Comparison of ENCODE assay signal across 9 cellular contexts in genomic region chr6:3260296-3260695, GRCh38. TPM values are rescaled to one million over a fixed set of nuclear protein-coding genes. Genes with fewer than 3 reads are reported as not detected.
DNase-seq lines count a peak whose midpoint lies in the region; ATAC-seq and TF ChIP-seq lines count a peak whose summit lies in the region.
"Had no signal": no experiment of that assay in that cellular context is flagged by ENCODE, and none has a peak within 500 bp of the region (broad histone marks: within the 10 kb centered on the region; RNA-seq: fewer than 3 reads in every experiment).

No MANE protein-coding gene starts in this region.

- H3K9me3 Mint-ChIP-seq in activated CD4-positive, alpha-beta memory T cell treated with anti-CD3 and anti-CD28 coated beads, Interleukin-2, amount 10 ng/mL, durations not matched to agents 7 days and 5 days = no peaks in the 10 kb centered on the region

- peaks cover 4% of the 10 kb centered on the region for H3K36me3 Mint-ChIP-seq in activated CD4-positive, alpha-beta memory T cell treated with anti-CD3 and anti-CD28 coated beads, Interleukin-2, amount 10 ng/mL, durations not matched to agents 7 days and 5 days (ENCODE audit: low read depth)

- peak overlapping the region; percentile 56 for H3K4me3 Mint-ChIP-seq in activated CD4-positive, alpha-beta memory T cell treated with anti-CD3 and anti-CD28 coated beads, Interleukin-2, amount 10 ng/mL, durations not matched to agents 7 days and 5 days

- H3K27ac ChIP-seq in left ventricle myocardium inferior (replicated peaks) (no peak overlapping the region), hepatocyte (no peak overlapping the region), tibial artery (no peak overlapping the region)

- no peaks in the 10 kb centered on the region for H4K20me1 ChIP-seq in hepatocyte (ENCODE audit: insufficient read depth, poor library complexity, severe bottlenecking)

- no peak overlapping the region for H2AFZ ChIP-seq in hepatocyte

- 81% methylated on average over 13 of the region's 14 CpGs for WGBS in hepatocyte (ENCODE audit: low lambda C conversion rate, missing lambda C conversion rate)

- CTCF ChIA-PET in activated CD4-positive, alpha-beta memory T cell treated with anti-CD3 and anti-CD28 coated beads, Interleukin-2, amount 10 ng/mL, durations not matched to agents 7 days and 5 days (lab: Charles Lee) = interaction anchor here (0.6 to 3.9 kb wide), 8 partner anchors 9 to 403 kb away, joined by 3 to 24 read pairs (median 4); partner anchors contain the start of gene TUBB2A

- H3K27me3 Mint-ChIP-seq in activated CD4-positive, alpha-beta memory T cell treated with anti-CD3 and anti-CD28 coated beads, Interleukin-2, amount 10 ng/mL, durations not matched to agents 7 days and 5 days = peaks cover 10% of the 10 kb centered on the region

- H3K79me2 ChIP-seq in hepatocyte = peaks cover 40% of the 10 kb centered on the region

- no peak for ATAC-seq in HG02884 (IDR thresholded peaks at IDR 0.05; ENCODE audit: unreplicated experiment)

- H3K9me2 ChIP-seq in hepatocyte (replicated peaks; ENCODE audit: insufficient read depth) = no peaks in the 10 kb centered on the region

- H3K27me3 ChIP-seq in left ventricle myocardium inferior (ENCODE audit: low read depth) (no peaks in the 10 kb centered on the region), hepatocyte (no peaks in the 10 kb centered on the region), tibial artery (no peaks in the 10 kb centered on the region)

- H3K4me2 ChIP-seq in hepatocyte = peak overlapping the region; percentile 81

- DNase-seq in left ventricle myocardium inferior = no peak
- DNase-seq in cardiac septum (ENCODE audit: low spot score) = no peak
- DNase-seq in activated CD4-positive, alpha-beta memory T cell treated with anti-CD3 and anti-CD28 coated beads, Interleukin-2, amount 10 ng/mL, durations not matched to agents 7 days and 5 days = no peak
- no peak for DNase-seq in hepatocyte (ENCODE audit: low spot score)
- DNase-seq in tibial artery = no peak
- DNase-seq in GM20000 (ENCODE audit: low spot score) = no peak
- no peak for DNase-seq in NCI-H146 (lab: John Stamatoyannopoulos, UW)

- intact Hi-C loops in left ventricle myocardium inferior (cut with micrococcal nuclease) (no loop called here), cardiac septum (cut with DNase I) (no loop called here), tibial artery (cut with DNase I; ENCODE audit: low total_unique reads) (no loop called here)

- POLR2A ChIA-PET in activated CD4-positive, alpha-beta memory T cell treated with anti-CD3 and anti-CD28 coated beads, Interleukin-2, amount 10 ng/mL, durations not matched to agents 7 days and 5 days (lab: Charles Lee) = interaction anchor here (0.7 to 2.0 kb wide), 5 partner anchors 29 to 162 kb away, joined by 3 to 8 read pairs (median 4); no protein-coding TSS in a partner anchor

- peaks cover 60% of the 10 kb centered on the region for H3K4me1 ChIP-seq in left ventricle myocardium inferior
- H3K4me1 ChIP-seq in hepatocyte (ENCODE audit: insufficient read depth) = peaks cover 10% of the 10 kb centered on the region
- peaks cover 2 to 37% (median 22%) of the 10 kb centered on the region in 4 donors for H3K4me1 ChIP-seq in tibial artery

- no peak for TF ChIP-seq CTCF in left ventricle myocardium inferior (IDR thresholded peaks at IDR 0.05; ENCODE audit: borderline replicate concordance)
- no peak for TF ChIP-seq CTCF in hepatocyte (IDR thresholded peaks at IDR 0.05; ENCODE audit: poor library complexity)
- TF ChIP-seq CTCF in tibial artery (IDR thresholded peaks at IDR 0.05) = no peak
- TF ChIP-seq CTCF in GM20000 (IDR thresholded peaks at IDR 0.05; ENCODE audit: extremely low read depth, missing control alignments) = no peak

- peaks cover 18% of the 10 kb centered on the region for H3K36me3 ChIP-seq in left ventricle myocardium inferior
- no peaks in the 10 kb centered on the region for H3K36me3 ChIP-seq in hepatocyte (replicated peaks; ENCODE audit: insufficient read depth, low read depth)
- peaks cover 10 to 18% (median 18%) of the 10 kb centered on the region in 3 donors for H3K36me3 ChIP-seq in tibial artery

- peaks cover 42% of the 10 kb centered on the region for H3K4me1 Mint-ChIP-seq in activated CD4-positive, alpha-beta memory T cell treated with anti-CD3 and anti-CD28 coated beads, Interleukin-2, amount 10 ng/mL, durations not matched to agents 7 days and 5 days

- no peak overlapping the region for H3K27ac Mint-ChIP-seq in activated CD4-positive, alpha-beta memory T cell treated with anti-CD3 and anti-CD28 coated beads, Interleukin-2, amount 10 ng/mL, durations not matched to agents 7 days and 5 days

- H3K4me3 ChIP-seq in left ventricle myocardium inferior (peak overlapping the region; percentile 93), hepatocyte (no peak overlapping the region), tibial artery (peak overlapping the region; percentile 90 to 98)

- H3K9me3 ChIP-seq in left ventricle myocardium inferior (replicated peaks) (no peaks in the 10 kb centered on the region), hepatocyte (ENCODE audit: low read depth) (no peaks in the 10 kb centered on the region), tibial artery (no peaks in the 10 kb centered on the region)

RNA-seq across cellular contexts. Expression of gene PSMG4, which starts 1.5 kb away (rescaled TPM):
- 11.2 TPM for total RNA-seq in left ventricle myocardium inferior
- 8.8 TPM for total RNA-seq in cardiac septum
- 10 to 100 TPM; 19.8 to 21.4 TPM for total RNA-seq in activated CD4-positive, alpha-beta memory T cell treated with anti-CD3 and anti-CD28 coated beads, Interleukin-2, amount 10 ng/mL, durations not matched to agents 7 days and 5 days
- 8.1 and 15.5 TPM in 2 replicates for total RNA-seq in hepatocyte
- 26.4 and 28.1 TPM in 2 replicates for polyA plus RNA-seq in hepatocyte

RNA-seq across cellular contexts. Expression of gene TUBB2B, which starts 32.8 kb away (rescaled TPM):
- total RNA-seq in left ventricle myocardium inferior = 1.4 TPM
- 1.2 TPM for total RNA-seq in cardiac septum
- not detected for total RNA-seq in activated CD4-positive, alpha-beta memory T cell treated with anti-CD3 and anti-CD28 coated beads, Interleukin-2, amount 10 ng/mL, durations not matched to agents 7 days and 5 days
- 72.0 and 72.2 TPM in 2 replicates for total RNA-seq in hepatocyte
- 31.2 and 36.4 TPM in 2 replicates for polyA plus RNA-seq in hepatocyte
- total RNA-seq: activated CD8-positive, alpha-beta memory T cell treated with anti-CD3 and anti-CD28 coated beads for 36 hours had no signal

Comparison
In these comparisons a context has a peak if more than half of its experiments do, and no peak if none do; other contexts are left out.
1. RNA of gene TUBB2B, which starts 32.8 kb away (total RNA-seq): 72.0 to 72.2 TPM in hepatocyte; 1.4 TPM in left ventricle myocardium inferior (single experiment), 1.2 TPM in cardiac septum (single experiment) and not detected in activated CD4-positive, alpha-beta memory T cell treated with anti-CD3 and anti-CD28 coated beads, Interleukin-2, amount 10 ng/mL, durations not matched to agents 7 days and 5 days; every median in the first group is over 10 times any median in the second.